ENCODE assay signal across 1 cellular context in the genomic region with DNA sequence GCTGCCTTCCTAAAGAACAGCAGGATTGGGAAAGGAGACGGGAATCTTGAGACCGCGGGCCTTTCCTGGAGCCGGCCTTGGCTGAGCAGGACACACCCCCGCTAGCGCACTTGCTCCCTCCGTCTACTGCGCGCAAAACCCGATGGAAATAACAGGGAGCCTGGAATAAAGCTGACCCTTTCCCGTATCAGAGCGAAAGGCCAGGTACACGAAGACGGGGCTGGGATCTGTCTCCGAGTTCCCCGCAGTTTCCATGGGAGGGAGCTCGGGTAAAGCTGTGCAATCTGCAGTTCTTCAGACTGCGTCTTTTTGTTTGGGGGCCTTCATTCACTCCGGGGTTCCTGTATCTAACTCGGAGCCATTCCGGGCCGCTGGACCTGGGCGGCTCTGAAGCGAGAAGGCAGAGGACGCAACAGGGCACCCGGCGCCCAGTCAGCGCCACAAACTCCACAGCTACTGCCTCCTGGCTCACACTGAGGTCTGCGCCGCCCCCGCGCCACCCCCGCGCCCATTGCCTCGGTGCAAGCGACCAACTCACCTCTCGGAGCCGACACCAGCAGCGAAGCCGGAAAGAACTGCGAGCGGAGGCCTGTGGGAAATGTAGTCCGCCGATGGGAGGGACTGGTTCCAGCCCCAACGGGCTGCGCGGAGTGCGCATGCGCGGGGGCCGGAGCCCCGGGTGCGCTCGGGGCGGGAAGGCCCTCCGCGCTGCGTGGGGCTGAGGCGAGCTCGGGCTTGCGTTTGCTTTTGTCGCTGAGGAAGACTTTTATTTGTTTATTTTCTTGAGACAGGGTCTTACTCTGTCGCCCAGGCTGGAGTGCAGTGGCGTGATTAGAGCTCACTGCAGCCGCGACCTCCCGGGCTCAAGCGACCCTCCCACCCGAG.
TF ChIP-seq lines count a peak whose summit lies in the region.

TSS of gene ZFP14 (minus strand) at position 577 of the 885 bp plus-strand sequence. CDS start 11,309 bp downstream, outside the sequence.

TF ChIP-seq in K562, 482 proteins besides CTCF, POLR2A, EP300 and RAD21 (continued from another document):
- peak; percentile 59; the same call in 1 of the 2 replicates for TF ChIP-seq MGA (IDR thresholded peaks at IDR 0.05)
- TF ChIP-seq ZNF134 (CRISPR knock-in tag; conservative IDR thresholded peaks at IDR 0.05), result no peak
- no peak for TF ChIP-seq RBM22 (IDR thresholded peaks at IDR 0.05; ENCODE audit: low read depth, low read length, poor library complexity, severe bottlenecking)
- TF ChIP-seq PHF8 (IDR thresholded peaks at IDR 0.05; ENCODE audit: borderline replicate concordance, low read length), result peak; percentile 63; the same call in 1 of the 2 replicates
- TF ChIP-seq ZNF24 (IDR thresholded peaks at IDR 0.05), result 0 out of 2 replicates have a peak, but pooled peaks have one; percentile 26
- no peak for TF ChIP-seq ZBTB8A (IDR thresholded peaks at IDR 0.05; ENCODE audit: partially characterized antibody)
- no peak for TF ChIP-seq BRF1 (IDR thresholded peaks at IDR 0.05; ENCODE audit: borderline replicate concordance, extremely low read depth, insufficient read length)
- TF ChIP-seq FOXA3 (CRISPR knock-in tag; conservative IDR thresholded peaks at IDR 0.05 in 1 of 2, IDR thresholded peaks at IDR 0.05 in 1 of 2), result no peak
- TF ChIP-seq ZNF586 (CRISPR knock-in tag; conservative IDR thresholded peaks at IDR 0.05), result no peak
- TF ChIP-seq RHOXF2B (CRISPR knock-in tag; conservative IDR thresholded peaks at IDR 0.05), result no peak
- TF ChIP-seq ZNF12 (CRISPR knock-in tag; IDR thresholded peaks at IDR 0.05), result no peak
- no peak for TF ChIP-seq CHD4 (IDR thresholded peaks at IDR 0.05; ENCODE audit: insufficient read depth, insufficient replicate concordance, low read depth, low read length, poor library complexity, severe bottlenecking)
- no peak for TF ChIP-seq POLR2B (IDR thresholded peaks at IDR 0.05; ENCODE audit: low read depth, partially characterized antibody)
- no peak for TF ChIP-seq HMG20A (CRISPR knock-in tag; conservative IDR thresholded peaks at IDR 0.05)
- no peak for TF ChIP-seq RBM14 (IDR thresholded peaks at IDR 0.05; ENCODE audit: borderline replicate concordance, insufficient read depth, low read depth, low read length)
- peak; percentile 21 for TF ChIP-seq TBP (optimal IDR thresholded peaks at IDR 0.05; ENCODE audit: low read depth, low read length)
- 0 out of 2 replicates have a peak, but pooled peaks have one; percentile 9 for TF ChIP-seq KLF13 (tag; IDR thresholded peaks at IDR 0.05; ENCODE audit: borderline replicate concordance, low read depth)
- TF ChIP-seq, protein P1, sequence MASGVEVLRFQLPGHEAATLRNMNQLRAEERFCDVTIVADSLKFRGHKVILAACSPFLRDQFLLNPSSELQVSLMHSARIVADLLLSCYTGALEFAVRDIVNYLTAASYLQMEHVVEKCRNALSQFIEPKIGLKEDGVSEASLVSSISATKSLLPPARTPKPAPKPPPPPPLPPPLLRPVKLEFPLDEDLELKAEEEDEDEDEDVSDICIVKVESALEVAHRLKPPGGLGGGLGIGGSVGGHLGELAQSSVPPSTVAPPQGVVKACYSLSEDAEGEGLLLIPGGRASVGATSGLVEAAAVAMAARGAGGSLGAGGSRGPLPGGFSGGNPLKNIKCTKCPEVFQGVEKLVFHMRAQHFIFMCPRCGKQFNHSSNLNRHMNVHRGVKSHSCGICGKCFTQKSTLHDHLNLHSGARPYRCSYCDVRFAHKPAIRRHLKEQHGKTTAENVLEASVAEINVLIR (CRISPR knock-in tag; IDR thresholded peaks at IDR 0.05), result no peak
- peak; percentile 39 for TF ChIP-seq KDM5B (IDR thresholded peaks at IDR 0.05; ENCODE audit: insufficient replicate concordance, low read depth, low read length)
- no peak for TF ChIP-seq NCOA1 (IDR thresholded peaks at IDR 0.05; ENCODE audit: low read depth)
- TF ChIP-seq ZNF318 (IDR thresholded peaks at IDR 0.05; ENCODE audit: borderline replicate concordance in 1 of 2, low read depth in 1 of 2), result no peak
- no peak for TF ChIP-seq MAFF (IDR thresholded peaks at IDR 0.05; ENCODE audit: low read length)
- TF ChIP-seq NR0B1 (IDR thresholded peaks at IDR 0.05; ENCODE audit: partially characterized antibody), result no peak
- TF ChIP-seq ARID1B (IDR thresholded peaks at IDR 0.05), result 0 out of 2 replicates have a peak, but pooled peaks have one; percentile 27
- TF ChIP-seq ZNF512 (tag; IDR thresholded peaks at IDR 0.05), result no peak
- TF ChIP-seq HDAC8 (tag; IDR thresholded peaks at IDR 0.05), result no peak
